Comparison of ENCODE assay signal across 8 cellular contexts in genomic region chr6:30743099-30744053, GRCh38. TPM values are rescaled to one million over a fixed set of nuclear protein-coding genes. Genes with fewer than 3 reads are reported as not detected.
DNase-seq lines count a peak whose midpoint lies in the region; ATAC-seq and TF ChIP-seq lines count a peak whose summit lies in the region.

No MANE protein-coding gene starts in this region.

- in situ Hi-C loops in gastrocnemius medialis (cut with MboI; ENCODE audit: low sequenced_read_pairs in 4 of 4) = loop anchor here in 3 of 4 donors (10.0 to 25.0 kb wide), 3 partner anchors 81 to 144 kb away; partner anchors contain the start of gene DDR1 (in 1 of the 3)

- DNase-seq in Right ventricle myocardium inferior (ENCODE audit: missing footprints) (peak; percentile 79), cardiac septum (ENCODE audit: low spot score) (no peak), MM.1S (peak; percentile 57), left ventricle myocardium superior (peak; percentile 55), gastrocnemius medialis (no peak), NCI-H69 (lab: John Stamatoyannopoulos, UW) (no peak), SKM-1 (lab: John Stamatoyannopoulos, UW; ENCODE audit: unreplicated experiment) (no peak)
- DNase-seq in activated naive CD4-positive, alpha-beta T cell treated with anti-CD3 and anti-CD28 coated beads, Interleukin-2, amount 50 U/mL, for 72 hours (ENCODE audit: low spot score in 2 of 2) = peak in 1 of 2 donors; percentile 52

- 0 out of 2 replicates have a peak, but pooled peaks cover 3% of the 10 kb centered on the region for H3K36me3 ChIP-seq in MM.1S (replicated peaks; ENCODE audit: insufficient read depth, low read length)
- peaks cover 0 to 28% of the 10 kb centered on the region in 2 donors for H3K36me3 ChIP-seq in gastrocnemius medialis

- H3K9me2 ChIP-seq in MM.1S (replicated peaks; ENCODE audit: insufficient read depth, low read length) = no peaks in the 10 kb centered on the region

- TF ChIP-seq POLR2A in gastrocnemius medialis (IDR thresholded peaks at IDR 0.05) = peak in 1 of 2 donors; percentile 7

- peaks cover 19% of the 10 kb centered on the region for H3F3A ChIP-seq in MM.1S (ENCODE audit: insufficient read depth, low read length)

- H3K9me3 ChIP-seq in MM.1S (replicated peaks; ENCODE audit: insufficient read depth, low read length) = no peaks in the 10 kb centered on the region
- no peaks in the 10 kb centered on the region for H3K9me3 ChIP-seq in gastrocnemius medialis

- peaks cover 19% of the 10 kb centered on the region for H3K79me2 ChIP-seq in MM.1S (ENCODE audit: low read length)

- H3K9me3 Mint-ChIP-seq in activated naive CD4-positive, alpha-beta T cell treated with anti-CD3 and anti-CD28 coated beads, Interleukin-2, amount 50 U/mL, for 72 hours = no peaks in the 10 kb centered on the region

- no peak for TF ChIP-seq CTCF in MM.1S (IDR thresholded peaks at IDR 0.05; ENCODE audit: low read length)
- no peak for TF ChIP-seq CTCF in gastrocnemius medialis (IDR thresholded peaks at IDR 0.05 in 4 of 5, conservative IDR thresholded peaks at IDR 0.05 in 1 of 5)

- peak overlapping the region; percentile 95 to 97 for H3K27ac Mint-ChIP-seq in activated naive CD4-positive, alpha-beta T cell treated with anti-CD3 and anti-CD28 coated beads, Interleukin-2, amount 50 U/mL, for 72 hours

- H2AFZ ChIP-seq in MM.1S (ENCODE audit: low read length) = peak overlapping the region; percentile 94

- H3K27ac ChIP-seq in MM.1S (ENCODE audit: low read length) = peak overlapping the region; percentile 43; the same call in 1 of the 2 replicates
- peak overlapping the region; percentile 86 to 94 (median 86) for H3K27ac ChIP-seq in gastrocnemius medialis

- ATAC-seq in Right ventricle myocardium inferior = peak; percentile 2
- peak; percentile 5 to 45 for ATAC-seq in activated naive CD4-positive, alpha-beta T cell treated with anti-CD3 and anti-CD28 coated beads, Interleukin-2, amount 50 U/mL, for 72 hours
- ATAC-seq in left ventricle myocardium superior = peak; percentile 31
- ATAC-seq in gastrocnemius medialis = peak; percentile 18 to 33

- H3K4me1 ChIP-seq in MM.1S (ENCODE audit: low read length) (peaks cover 14% of the 10 kb centered on the region), gastrocnemius medialis (peaks cover 20 to 22% of the 10 kb centered on the region in 2 donors)

- peak overlapping the region; percentile 90 for H3K4me2 ChIP-seq in MM.1S (ENCODE audit: low read depth, low read length)

- H3K36me3 Mint-ChIP-seq in activated naive CD4-positive, alpha-beta T cell treated with anti-CD3 and anti-CD28 coated beads, Interleukin-2, amount 50 U/mL, for 72 hours = peaks cover 49 to 51% of the 10 kb centered on the region in 2 donors

- H3K4me3 ChIP-seq in MM.1S (ENCODE audit: low read length) (peak overlapping the region; percentile 89), gastrocnemius medialis (peak overlapping the region; percentile 63 to 83 (median 74))

- intact Hi-C loops in Right ventricle myocardium inferior (cut with DNase I) = loop anchor here (2.0 to 10.0 kb wide), 6 partner anchors 23 to 341 kb away; partner anchors contain the start of gene TUBB
- intact Hi-C loops in cardiac septum (cut with DNase I) = loop anchor here (2.0 to 5.0 kb wide), 4 partner anchors 23 to 79 kb away; partner anchors contain the start of genes PPP1R18 and TUBB
- intact Hi-C loops in left ventricle myocardium superior (cut with micrococcal nuclease) = loop anchor here (10.0 kb wide), 1 partner anchor 81 kb away; no protein-coding TSS in a partner anchor
- intact Hi-C loops in gastrocnemius medialis (cut with DNase I; ENCODE audit: low total_unique reads) = loop anchor here (1.0 to 10.0 kb wide), 8 partner anchors 9 to 344 kb away; partner anchors contain the start of genes TUBB and VARS2

- no peaks in the 10 kb centered on the region for H3K27me3 ChIP-seq in MM.1S (replicated peaks; ENCODE audit: insufficient read depth, low read length)
- no peaks in the 10 kb centered on the region for H3K27me3 ChIP-seq in gastrocnemius medialis

- H4K20me1 ChIP-seq in MM.1S (ENCODE audit: insufficient read depth, low read length) = no peaks in the 10 kb centered on the region

- peak overlapping the region; percentile 33; the same call in 1 of the 2 replicates for H3K9ac ChIP-seq in MM.1S (ENCODE audit: low read length)

RNA-seq across cellular contexts. Expression of gene FLOT1, which starts 0.9 kb away (rescaled TPM):
- total RNA-seq in Right ventricle myocardium inferior = 240 TPM
- total RNA-seq in cardiac septum = 251 TPM
- 100 to 1,000 TPM; 194 to 219 TPM for total RNA-seq in activated naive CD4-positive, alpha-beta T cell treated with anti-CD3 and anti-CD28 coated beads, Interleukin-2, amount 50 U/mL, for 72 hours
- total RNA-seq in left ventricle myocardium superior = 238 TPM
- total RNA-seq in gastrocnemius medialis = 100 to 1,000 TPM in 3 of 4 donors, 10 to 100 TPM in 1; 96.9 to 127 (median 117) TPM

RNA-seq across cellular contexts. Expression of gene IER3, which starts 1.0 kb away (rescaled TPM):
- total RNA-seq in Right ventricle myocardium inferior (19.2 TPM), cardiac septum (285 TPM), left ventricle myocardium superior (12.7 TPM), gastrocnemius medialis (1 to 10 TPM in 3 of 4 donors, under 1 TPM in 1; 0.24 to 2.0 (median 1.4) TPM)
- total RNA-seq in activated naive CD4-positive, alpha-beta T cell treated with anti-CD3 and anti-CD28 coated beads, Interleukin-2, amount 50 U/mL, for 72 hours = 100 to 1,000 TPM in 1 of 2 donors, 10 to 100 TPM in 1; 70.0 to 279 TPM

RNA-seq across cellular contexts. Expression of gene TUBB, which starts 23.2 kb away (rescaled TPM):
- total RNA-seq in Right ventricle myocardium inferior = 254 TPM
- 215 TPM for total RNA-seq in cardiac septum
- total RNA-seq in activated naive CD4-positive, alpha-beta T cell treated with anti-CD3 and anti-CD28 coated beads, Interleukin-2, amount 50 U/mL, for 72 hours = 1,000 to 10,000 TPM; 1,507 to 1,783 TPM
- 196 TPM for total RNA-seq in left ventricle myocardium superior
- total RNA-seq in gastrocnemius medialis = 100 to 1,000 TPM in 3 of 4 donors, 10 to 100 TPM in 1; 79.7 to 294 (median 193) TPM

RNA-seq across cellular contexts. Expression of gene MDC1, which starts 26.3 kb away (rescaled TPM):
- total RNA-seq in Right ventricle myocardium inferior (13.1 TPM), cardiac septum (23.1 TPM), left ventricle myocardium superior (13.2 TPM), gastrocnemius medialis (1 to 10 TPM; 3.6 to 8.9 (median 6.2) TPM)
- 100 to 1,000 TPM in 1 of 2 donors, 10 to 100 TPM in 1; 84.2 to 127 TPM for total RNA-seq in activated naive CD4-positive, alpha-beta T cell treated with anti-CD3 and anti-CD28 coated beads, Interleukin-2, amount 50 U/mL, for 72 hours

RNA-seq across cellular contexts. Expression of gene NRM, which starts 52.6 kb away (rescaled TPM):
- total RNA-seq in Right ventricle myocardium inferior (5.7 TPM), cardiac septum (4.3 TPM), left ventricle myocardium superior (4.6 TPM), gastrocnemius medialis (1 to 10 TPM in 3 of 4 donors, under 1 TPM in 1; 0.32 to 2.0 (median 1.4) TPM)
- 10 to 100 TPM; 35.7 to 53.5 TPM for total RNA-seq in activated naive CD4-positive, alpha-beta T cell treated with anti-CD3 and anti-CD28 coated beads, Interleukin-2, amount 50 U/mL, for 72 hours

Comparison
In these comparisons a context has a peak if more than half of its experiments do, and no peak if none do; other contexts are left out.
1. DNase-seq: peak in Right ventricle myocardium inferior (single experiment), MM.1S (single experiment) and left ventricle myocardium superior (single experiment); none in cardiac septum (single experiment), gastrocnemius medialis (0 of 2), NCI-H69 (single experiment) and SKM-1 (single experiment).
2. Peak in every context shown above with its lines, with median percentiles within 50 percentile points of each other: ATAC-seq.